Comparison of ENCODE assay signal across 37 cellular contexts in genomic region chr11:74778581-74778980, GRCh38. TPM values are rescaled to one million over a fixed set of nuclear protein-coding genes. Genes with fewer than 3 reads are reported as not detected.
DNase-seq lines count a peak whose midpoint lies in the region; ATAC-seq, FAIRE-seq and TF ChIP-seq lines count a peak whose summit lies in the region.
"Had no signal": no experiment of that assay in that cellular context is flagged by ENCODE, and none has a peak within 500 bp of the region (broad histone marks: within the 10 kb centered on the region; RNA-seq: fewer than 3 reads in every experiment).

No MANE protein-coding gene starts in this region.

- H3K9me3 ChIP-seq in K562 (replicated peaks; ENCODE audit: control insufficient read depth, insufficient read depth, low read depth, low read length) (no peaks in the 10 kb centered on the region), trophoblast cell (ENCODE audit: insufficient read depth, low read depth, low read length) (no peaks in the 10 kb centered on the region)
- H3K9me3 ChIP-seq: A549; BE2C; BLaER1; BLaER1 treated with 17β-estradiol and CSF1 and Interleukin-3, amounts not matched to agents 10 nM and 100 nM; Caco-2 had no signal

- CTCF ChIA-PET in K562 (lab: Yijun Ruan, JAX; ENCODE audit: low intra/inter-chr PET ratio) = no interaction called here

- TF ChIP-seq POLR2A in K562 (conservative IDR thresholded peaks at IDR 0.05) = no peak

- no peak overlapping the region for H3K14ac ChIP-seq in trophoblast cell (ENCODE audit: low read length)

- BruUV-seq in K562 (replicated peaks; lab: Mats Ljungman, UMichigan) = no TSS peak

- FAIRE-seq in K562 (lab: Jason Lieb, UNC) = no peak
- FAIRE-seq: A204.1, A549, D721Med had no signal

- peaks cover 8% of the 10 kb centered on the region; the same call in 2 of the 3 replicates for H3K36me3 ChIP-seq in K562 (ENCODE audit: control insufficient read depth, insufficient read depth, low read length)
- no peaks in the 10 kb centered on the region for H3K36me3 ChIP-seq in trophoblast cell (ENCODE audit: control insufficient read depth in 1 of 2, insufficient read depth in 2 of 2, low read length in 2 of 2)
- H3K36me3 ChIP-seq: BE2C had no signal

- no peak overlapping the region for H2AK5ac ChIP-seq in trophoblast cell (ENCODE audit: low read length)

- no peak overlapping the region for H2BK12ac ChIP-seq in trophoblast cell (ENCODE audit: low read length)

- H3K4me1 ChIP-seq in K562 (replicated peaks in 1 of 2; ENCODE audit: control insufficient read depth in 2 of 2, insufficient read depth in 2 of 2, low read length in 2 of 2) (no peaks in the 10 kb centered on the region; a peak in 3 of 5 replicates), trophoblast cell (ENCODE audit: control insufficient read depth in 1 of 2, insufficient read depth in 2 of 2, low read length in 2 of 2) (no peaks in the 10 kb centered on the region)
- H3K4me1 ChIP-seq: BE2C, Caco-2 had no signal

- POLR2A ChIA-PET in K562 (lab: Yijun Ruan, JAX) = no interaction called here

- ATAC-seq in K562 (no peak), GM18909 (IDR thresholded peaks at IDR 0.05; ENCODE audit: poor library complexity, unreplicated experiment) (no peak)
- ATAC-seq: A549; CD8-positive, alpha-beta T cell had no signal

- H3K9ac ChIP-seq in K562 (ENCODE audit: insufficient read depth in 1 of 2, low read depth in 2 of 2, low read length in 2 of 2) (no peak overlapping the region), trophoblast cell (ENCODE audit: low read length) (no peak overlapping the region)
- H3K9ac ChIP-seq: BLaER1; BLaER1 treated with 17β-estradiol and CSF1 and Interleukin-3, amounts not matched to agents 10 nM and 100 nM had no signal

- WGBS in K562 (ENCODE audit: insufficient coverage, low coverage, missing lambda C conversion rate) = 94% methylated on average over 6 of the region's 6 CpGs
- WGBS in trophoblast cell (ENCODE audit: extremely low coverage, insufficient coverage, insufficient read length) = no CpG with 5 or more reads among the region's 6 CpGs

- H2BK120ac ChIP-seq in trophoblast cell (ENCODE audit: insufficient read depth, low read length, poor library complexity) = no peak overlapping the region

- intact Hi-C loops in K562 (cut with micrococcal nuclease) = no loop called here

- H3K4ac ChIP-seq in trophoblast cell (ENCODE audit: low read depth, low read length) = no peak overlapping the region

- H4K8ac ChIP-seq in trophoblast cell (ENCODE audit: low read depth, low read length) = no peak overlapping the region

- no peak overlapping the region for H2BK5ac ChIP-seq in trophoblast cell (ENCODE audit: low read depth, low read length, poor library complexity)

- H3K18ac ChIP-seq in trophoblast cell (ENCODE audit: low read length) = no peak overlapping the region

- H3K4me2 ChIP-seq in K562 (ENCODE audit: insufficient read depth, low read length) (no peak overlapping the region), trophoblast cell (ENCODE audit: low read length) (no peak overlapping the region)
- H3K4me2 ChIP-seq: A549, BLaER1 had no signal

- no peak for TF ChIP-seq EP300 in K562 (IDR thresholded peaks at IDR 0.05; ENCODE audit: low read length)

- no peak for TF ChIP-seq CTCF in K562 (IDR thresholded peaks at IDR 0.05 in 2 of 3, conservative IDR thresholded peaks at IDR 0.05 in 1 of 3; ENCODE audit: insufficient read depth in 2 of 3, low read depth in 1 of 3, low read length in 3 of 3)

- no peaks in the 10 kb centered on the region for H4K20me1 ChIP-seq in K562 (replicated peaks; ENCODE audit: control insufficient read depth, insufficient read depth, low read length)

- H3K23ac ChIP-seq in trophoblast cell (ENCODE audit: low read length) = no peak overlapping the region

- H3K79me2 ChIP-seq in K562 (ENCODE audit: control insufficient read depth, insufficient read depth, low read length) = peaks cover 49% of the 10 kb centered on the region
- H3K79me2 ChIP-seq in trophoblast cell (ENCODE audit: control insufficient read depth, insufficient read depth, low read length, poor library complexity) = no peaks in the 10 kb centered on the region

- no peak overlapping the region for H4K12ac ChIP-seq in trophoblast cell (ENCODE audit: low read depth, low read length)

- H3K27ac ChIP-seq in K562 (ENCODE audit: extremely low read depth, low read depth, low read length) (no peak overlapping the region), trophoblast cell (ENCODE audit: low read depth, low read length) (no peak overlapping the region)
- H3K27ac ChIP-seq: 22Rv1; A549; BLaER1; BLaER1 treated with 17β-estradiol and CSF1 and Interleukin-3, amounts not matched to agents 10 nM and 100 nM; C4-2B had no signal

- in situ Hi-C loops in K562 (cut with MboI) = no loop called here

- no peak overlapping the region for H4K91ac ChIP-seq in trophoblast cell (ENCODE audit: low read depth, low read length)

- H3K79me1 ChIP-seq in trophoblast cell (ENCODE audit: low read length) = no peaks in the 10 kb centered on the region

- TF ChIP-seq RAD21 in K562 (CRISPR knock-in tag; conservative IDR thresholded peaks at IDR 0.05 in 1 of 2, IDR thresholded peaks at IDR 0.05 in 1 of 2) = no peak

- H3K27me3 ChIP-seq in K562 (ENCODE audit: control insufficient read depth in 2 of 2, insufficient read depth in 2 of 2, low read length in 2 of 2) (no peaks in the 10 kb centered on the region), trophoblast cell (ENCODE audit: insufficient read depth, low read length) (no peaks in the 10 kb centered on the region)
- H3K27me3 ChIP-seq: BE2C; BLaER1; BLaER1 treated with 17β-estradiol and CSF1 and Interleukin-3, amounts not matched to agents 10 nM and 100 nM had no signal

- DNase-seq in NCI-H146 (lab: John Stamatoyannopoulos, UW) (peak; percentile 2), NCI-H146 treated with DMSO at 0.1 percent for 48 hours (lab: John Stamatoyannopoulos, UW; ENCODE audit: unreplicated experiment) (no peak), K562 (ENCODE audit: extremely low read depth in 1 of 4, low spot score in 3 of 4) (peak in 2 of 4 experiments; percentile 11 to 12), trophoblast cell (peak; percentile 64 to 85), DMS53 treated with DMSO at 0.1 percent for 48 hours (lab: John Stamatoyannopoulos, UW; ENCODE audit: unreplicated experiment) (no peak)
- DNase-seq: 8988T; ACHN; AML-193; BE2C; C1 segment of cervical spinal cord; Caco-2; Calu3; CD4-positive, alpha-beta memory T cell; CD4-positive, alpha-beta T cell; CD4-positive, CD25-positive, alpha-beta regulatory T cell; CD8-positive, alpha-beta memory T cell; CD8-positive, alpha-beta T cell; COR-L47; DMS 273 treated with DMSO at 0.1 percent for 48 hours; DMS153; DMS53; DMS79; DMS79 treated with DMSO at 0.1 percent for 48 hours; DND-41; EL had no signal

- H2AFZ ChIP-seq in K562 (ENCODE audit: low read depth, low read length) = no peak overlapping the region
- H2AFZ ChIP-seq in trophoblast cell (ENCODE audit: insufficient read depth, low read length, poor library complexity) = no peak overlapping the region

- H3K4me3 ChIP-seq in K562 (no peak overlapping the region), trophoblast cell (ENCODE audit: low read depth, low read length) (no peak overlapping the region)
- H3K4me3 ChIP-seq: A549; BLaER1; BLaER1 treated with 17β-estradiol and CSF1 and Interleukin-3, amounts not matched to agents 10 nM and 100 nM had no signal

- H3K9me1 ChIP-seq in K562 (ENCODE audit: control insufficient read depth, insufficient read depth, low read length) = no peaks in the 10 kb centered on the region

TF ChIP-seq in K562, 482 proteins besides CTCF, POLR2A, EP300 and RAD21 (continues in another document):
- TF ChIP-seq POLR3A (IDR thresholded peaks at IDR 0.05; ENCODE audit: borderline replicate concordance, extremely low read depth, insufficient read depth, insufficient read length) = no peak
- TF ChIP-seq IRF2 (CRISPR knock-in tag; IDR thresholded peaks at IDR 0.05) = no peak
- TF ChIP-seq ILK (tag; IDR thresholded peaks at IDR 0.05; ENCODE audit: borderline replicate concordance, low read depth) = no peak

RNA-seq across cellular contexts. Expression of gene RNF169, which starts 29.9 kb away (rescaled TPM):
- 15.0 and 31.9 TPM in 2 replicates for total RNA-seq in K562 (2011; cell fraction: chromatin; rRNA removed; ENCODE audit: low replicate concordance)
- 14.7 and 16.8 TPM in 2 replicates for total RNA-seq in K562 (2011; cell fraction: nucleolus; rRNA removed)
- total RNA-seq in K562 (2011; cell fraction: nucleoplasm; rRNA removed) = 21.8 and 30.6 TPM in 2 replicates
- total RNA-seq in K562 (2014; rRNA removed) = 10.0 and 16.5 TPM in 2 replicates
- 18.1 and 19.4 TPM in 2 replicates for total RNA-seq in K562 (2014; rRNA removed; fragmentation: Illumina TruSeq; extraction: Trizol)
- 16.2 and 17.3 TPM in 2 replicates for total RNA-seq in K562 (2015; rRNA removed; fragmentation: Illumina TruSeq; extraction: Trizol)
- 15.1 and 16.0 TPM in 2 replicates for total RNA-seq in K562 (2021)
- polyA plus RNA-seq in K562 (2011; rRNA removed) = 14.6 and 21.1 TPM in 2 replicates
- 4.7 and 12.8 TPM in 2 replicates for polyA plus RNA-seq in K562 (2011; cell fraction: cytosol; rRNA removed)
- 13.5 and 25.0 TPM in 2 replicates for polyA plus RNA-seq in K562 (2011; cell fraction: nucleus; rRNA removed)
- 4.4 and 4.9 TPM in 2 replicates for polyA plus RNA-seq in K562 (2012)
- 8.8 and 10.1 TPM in 2 replicates for polyA plus RNA-seq in K562 (2014; fragmentation: Illumina TruSeq; extraction: Trizol)
- polyA plus RNA-seq in K562 (2014; fragmentation: Nextera tagmentation; extraction: Ambion mirVana) = 1 to 10 TPM in 1 of 2 experiments, under 1 TPM in 1; 0.68 to 1.5 TPM
- 8.0 and 8.1 TPM in 2 replicates for polyA plus RNA-seq in K562 (2014; rRNA removed)
- 46.9 and 57.6 TPM in 2 replicates for polyA minus RNA-seq in K562 (2011; rRNA and poly(A)+ RNA removed)
- 17.7 and 18.5 TPM in 2 replicates for polyA minus RNA-seq in K562 (2011; cell fraction: cytosol; rRNA and poly(A)+ RNA removed)
- polyA minus RNA-seq in K562 (2011; cell fraction: nucleus; rRNA and poly(A)+ RNA removed) = 28.5 and 38.7 TPM in 2 replicates
- polyA plus RNA-seq in trophoblast cell (2013) = 4.2 and 4.6 TPM in 2 replicates

RNA-seq across cellular contexts. Expression of gene CHRDL2, which starts 47.4 kb away (rescaled TPM):
- total RNA-seq in K562 (2011; cell fraction: chromatin; rRNA removed; ENCODE audit: low replicate concordance) = not detected in 2 replicates
- not detected in 2 replicates for total RNA-seq in K562 (2011; cell fraction: nucleolus; rRNA removed)
- not detected in 2 replicates for total RNA-seq in K562 (2011; cell fraction: nucleoplasm; rRNA removed)
- total RNA-seq in K562 (2014; rRNA removed) (not detected in 2 replicates), K562 (2014; rRNA removed; fragmentation: Illumina TruSeq; extraction: Trizol) (not detected in 2 replicates), K562 (2015; rRNA removed; fragmentation: Illumina TruSeq; extraction: Trizol) (not detected in 2 replicates), K562 (2021) (0.20 TPM in 1 of 2 replicates, not detected in the other)
- polyA plus RNA-seq in K562 (2011; rRNA removed) (not detected in 2 replicates), K562 (2014; fragmentation: Illumina TruSeq; extraction: Trizol) (not detected in 2 replicates), K562 (2014; fragmentation: Nextera tagmentation; extraction: Ambion mirVana) (not detected), K562 (2014; rRNA removed) (not detected in 2 replicates)
- polyA plus RNA-seq in K562 (2011; cell fraction: cytosol; rRNA removed) = not detected in 2 replicates
- not detected in 2 replicates for polyA plus RNA-seq in K562 (2011; cell fraction: nucleus; rRNA removed)
- not detected in 2 replicates for polyA plus RNA-seq in K562 (2012)
- not detected in 2 replicates for polyA minus RNA-seq in K562 (2011; rRNA and poly(A)+ RNA removed)
- not detected in 2 replicates for polyA minus RNA-seq in K562 (2011; cell fraction: cytosol; rRNA and poly(A)+ RNA removed)
- polyA minus RNA-seq in K562 (2011; cell fraction: nucleus; rRNA and poly(A)+ RNA removed) = not detected in 2 replicates
- not detected in 2 replicates for polyA plus RNA-seq in trophoblast cell (2013)
- total RNA-seq: A172; B cell; Calu3; CD4-positive, alpha-beta memory T cell; CD4-positive, alpha-beta T cell; CD4-positive, CD25-positive, alpha-beta regulatory T cell; CD8-positive, alpha-beta memory T cell; CD8-positive, alpha-beta T cell; Daoy had no signal
- polyA plus RNA-seq: CD14-positive monocyte; CD4-positive, alpha-beta memory T cell; CD4-positive, CD25-positive, alpha-beta regulatory T cell; CD8-positive, alpha-beta memory T cell had no signal

Comparison
In these comparisons a context has a peak if more than half of its experiments do, and no peak if none do; other contexts are left out.
1. DNase-seq: peak in NCI-H146 (single experiment) and trophoblast cell (2 of 2); none in NCI-H146 treated with DMSO at 0.1 percent for 48 hours (single experiment) and DMS53 treated with DMSO at 0.1 percent for 48 hours (single experiment).